17 cellular contexts compared by ENCODE assay signal in the genomic region with DNA sequence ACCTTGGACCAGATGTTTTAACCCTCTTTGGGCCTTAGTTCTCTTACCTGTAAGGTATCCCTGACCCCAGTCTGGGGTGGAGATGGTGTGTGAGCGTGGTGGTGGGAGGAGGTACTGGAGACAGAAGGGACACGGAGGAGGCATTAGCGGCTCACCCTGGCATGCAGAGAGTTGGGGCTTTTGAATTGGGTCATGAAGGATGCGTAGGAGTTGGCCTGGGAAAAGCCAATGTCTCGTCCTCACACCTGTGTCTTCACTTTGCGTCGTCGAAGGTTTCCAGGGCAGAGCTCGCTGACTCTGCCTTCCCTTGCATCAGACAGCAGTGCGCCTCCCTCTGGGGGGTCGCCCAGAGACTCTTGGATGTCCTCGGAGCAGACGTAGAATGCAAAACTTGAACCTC. TPM values are rescaled to one million over a fixed set of nuclear protein-coding genes. Genes with fewer than 3 reads are reported as not detected.
DNase-seq lines count a peak whose midpoint lies in the region; ATAC-seq and TF ChIP-seq lines count a peak whose summit lies in the region.
"Had no signal": no experiment of that assay in that cellular context is flagged by ENCODE, and none has a peak within 500 bp of the region (broad histone marks: within the 10 kb centered on the region; RNA-seq: fewer than 3 reads in every experiment).

No MANE protein-coding gene starts in this region.

- H3K27ac ChIP-seq in left ventricle myocardium inferior (replicated peaks): peak overlapping the region; percentile 93
- peak overlapping the region in 3 of 4 donors; percentile 70 to 90 (median 89) for H3K27ac ChIP-seq in body of pancreas
- peak overlapping the region in 1 of 5 donors; percentile 83 for H3K27ac ChIP-seq in adrenal gland

- intact Hi-C loops in left ventricle myocardium inferior (cut with micrococcal nuclease) (no loop called here), Right ventricle myocardium superior (cut with DNase I) (no loop called here), body of pancreas (cut with DNase I) (no loop called here), adrenal gland (cut with DNase I) (no loop called here)

- H3K4me3 ChIP-seq in left ventricle myocardium inferior: no peak overlapping the region
- H3K4me3 ChIP-seq in body of pancreas: no peak overlapping the region
- H3K4me3 ChIP-seq in adrenal gland: no peak overlapping the region

- no peaks in the 10 kb centered on the region for H3K9me3 Mint-ChIP-seq in memory B cell
- no peaks in the 10 kb centered on the region for H3K9me3 Mint-ChIP-seq in stimulated activated effector memory CD8-positive, alpha-beta T cell treated with anti-CD3 and anti-CD28 coated beads, Interleukin-12 subunit alpha, Interleukin-12 subunit beta, amount 100 ng/mL, for 72 hours
- H3K9me3 Mint-ChIP-seq: CD4-positive, alpha-beta T cell had no signal

- TF ChIP-seq CTCF in left ventricle myocardium inferior (IDR thresholded peaks at IDR 0.05; ENCODE audit: borderline replicate concordance): no peak
- no peak for TF ChIP-seq CTCF in body of pancreas (IDR thresholded peaks at IDR 0.05)
- TF ChIP-seq CTCF in adrenal gland (IDR thresholded peaks at IDR 0.05): no peak

- H3K4me3 Mint-ChIP-seq in memory B cell: no peak overlapping the region
- H3K4me3 Mint-ChIP-seq in stimulated activated effector memory CD8-positive, alpha-beta T cell treated with anti-CD3 and anti-CD28 coated beads, Interleukin-12 subunit alpha, Interleukin-12 subunit beta, amount 100 ng/mL, for 72 hours: no peak overlapping the region
- H3K4me3 Mint-ChIP-seq: CD4-positive, alpha-beta T cell had no signal

- H3K9me3 ChIP-seq in left ventricle myocardium inferior (replicated peaks) (no peaks in the 10 kb centered on the region), body of pancreas (no peaks in the 10 kb centered on the region), adrenal gland (replicated peaks in 1 of 3) (no peaks in the 10 kb centered on the region)

- peaks cover 4% of the 10 kb centered on the region for H3K4me1 Mint-ChIP-seq in memory B cell
- H3K4me1 Mint-ChIP-seq in stimulated activated effector memory CD8-positive, alpha-beta T cell treated with anti-CD3 and anti-CD28 coated beads, Interleukin-12 subunit alpha, Interleukin-12 subunit beta, amount 100 ng/mL, for 72 hours: peaks cover 24% of the 10 kb centered on the region

- H3K27me3 Mint-ChIP-seq in memory B cell: no peaks in the 10 kb centered on the region
- H3K27me3 Mint-ChIP-seq: CD4-positive, alpha-beta T cell had no signal

- H3K36me3 ChIP-seq in left ventricle myocardium inferior (no peaks in the 10 kb centered on the region), body of pancreas (replicated peaks in 1 of 2; ENCODE audit: insufficient read depth in 1 of 2, low read depth in 2 of 2) (no peaks in the 10 kb centered on the region), adrenal gland (replicated peaks in 1 of 2) (no peaks in the 10 kb centered on the region)

- TF ChIP-seq POLR2A in body of pancreas (IDR thresholded peaks at IDR 0.05) (no peak), adrenal gland (IDR thresholded peaks at IDR 0.05) (no peak)

- ATAC-seq in Right ventricle myocardium superior (ENCODE audit: poor library complexity) (no peak), body of pancreas (no peak), memory B cell (ENCODE audit: low read depth) (no peak)
- ATAC-seq in stimulated activated effector memory CD8-positive, alpha-beta T cell treated with anti-CD3 and anti-CD28 coated beads, Interleukin-12 subunit alpha, Interleukin-12 subunit beta, amount 100 ng/mL, for 72 hours: no peak

- H3K4me1 ChIP-seq in left ventricle myocardium inferior: peaks cover 100% of the 10 kb centered on the region
- peaks cover 100% of the 10 kb centered on the region for H3K4me1 ChIP-seq in body of pancreas
- H3K4me1 ChIP-seq in adrenal gland (replicated peaks in 1 of 2): peaks cover 92 to 98% of the 10 kb centered on the region in 2 donors

- DNase-seq in left ventricle myocardium inferior (no peak), Right ventricle myocardium superior (no peak), body of pancreas (no peak), memory B cell (ENCODE audit: low spot score in 2 of 2) (no peak), NCI-H345 treated with DMSO at 0.1 percent for 48 hours (lab: John Stamatoyannopoulos, UW; ENCODE audit: unreplicated experiment) (no peak), adrenal gland (no peak), NCI-H446 treated with DMSO at 0.1 percent for 48 hours (lab: John Stamatoyannopoulos, UW) (no peak)
- no peak for DNase-seq in stimulated activated effector memory CD8-positive, alpha-beta T cell treated with anti-CD3 and anti-CD28 coated beads, Interleukin-12 subunit alpha, Interleukin-12 subunit beta, amount 100 ng/mL, for 72 hours (ENCODE audit: low spot score in 2 of 2)
- DNase-seq: CD4-positive, alpha-beta T cell; DND-41; GDM1; Kasumi-1; NCI-H2029 treated with DMSO at 0.1 percent for 48 hours; NCI-H526; NK-92 treated with Interleukin-12 subunit alpha and Interleukin-12 subunit beta, amount 100 ng/mL, for 24 hours; OCI-M1; RPMI8226 had no signal

- 86 to 87% methylated on average over 13 of the region's 13 CpGs for WGBS in body of pancreas, 2 donors
- 90 to 97% (median 93%) methylated on average over 12 to 13 of the region's 13 CpGs for whole genome bisulfite sequencing in adrenal gland, 4 donors

- peak overlapping the region; percentile 9 for H3K27ac Mint-ChIP-seq in memory B cell
- H3K27ac Mint-ChIP-seq in stimulated activated effector memory CD8-positive, alpha-beta T cell treated with anti-CD3 and anti-CD28 coated beads, Interleukin-12 subunit alpha, Interleukin-12 subunit beta, amount 100 ng/mL, for 72 hours: peak overlapping the region; percentile 32
- H3K27ac Mint-ChIP-seq: CD4-positive, alpha-beta T cell had no signal

- H3K27me3 ChIP-seq in left ventricle myocardium inferior (ENCODE audit: low read depth): no peaks in the 10 kb centered on the region
- H3K27me3 ChIP-seq in body of pancreas: no peaks in the 10 kb centered on the region
- no peaks in the 10 kb centered on the region for H3K27me3 ChIP-seq in adrenal gland

- H3K36me3 Mint-ChIP-seq in memory B cell: no peaks in the 10 kb centered on the region
- no peaks in the 10 kb centered on the region for H3K36me3 Mint-ChIP-seq in stimulated activated effector memory CD8-positive, alpha-beta T cell treated with anti-CD3 and anti-CD28 coated beads, Interleukin-12 subunit alpha, Interleukin-12 subunit beta, amount 100 ng/mL, for 72 hours

RNA-seq across cellular contexts. Expression of a gene that starts 11.2 kb away (rescaled TPM):
- total RNA-seq in left ventricle myocardium inferior (57.1 TPM), Right ventricle myocardium superior (89.0 TPM), body of pancreas (10 to 100 TPM; 31.4 to 41.9 TPM), adrenal gland (100 to 1,000 TPM in 4 of 8 donors, 10 to 100 TPM in 4; 64.2 to 114 (median 94.7) TPM)
- 10 to 100 TPM; 16.1 to 72.9 (median 31.6) TPM for polyA plus RNA-seq in adrenal gland
